ENCODE assay signal across 11 cellular contexts in genomic region chr10:110214380-110214826, GRCh38. TPM values are rescaled to one million over a fixed set of nuclear protein-coding genes. Genes with fewer than 3 reads are reported as not detected.
DNase-seq lines count a peak whose midpoint lies in the region; ATAC-seq and TF ChIP-seq lines count a peak whose summit lies in the region.
"Had no signal": no experiment of that assay in that cellular context is flagged by ENCODE, and none has a peak within 500 bp of the region (broad histone marks: within the 10 kb centered on the region; RNA-seq: fewer than 3 reads in every experiment).

No MANE protein-coding gene starts in this region.

- H3K27me3 ChIP-seq in GM06990 (replicated peaks; ENCODE audit: control insufficient read depth, insufficient read depth, low read length): no peaks in the 10 kb centered on the region
- no peaks in the 10 kb centered on the region for H3K27me3 ChIP-seq in gastroesophageal sphincter

- peak; percentile 22 for ATAC-seq in GM21423 (IDR thresholded peaks at IDR 0.05; ENCODE audit: unreplicated experiment)
- ATAC-seq in gastroesophageal sphincter: no peak
- ATAC-seq in GM19328 (IDR thresholded peaks at IDR 0.05; ENCODE audit: unreplicated experiment): no peak

- no peak overlapping the region for H3K4me3 ChIP-seq in GM06990 (replicated peaks; ENCODE audit: low read depth, low read length)
- no peak overlapping the region for H3K4me3 ChIP-seq in NB4 (ENCODE audit: low read depth, low read length)
- no peak overlapping the region for H3K4me3 ChIP-seq in gastroesophageal sphincter
- H3K4me3 ChIP-seq: HAP-1 had no signal

- WGBS in gastroesophageal sphincter (ENCODE audit: low coverage in 1 of 2), 2 donors: 23 to 32% methylated on average over 3 of the region's 3 CpGs

- peak overlapping the region; percentile 10 to 99 (median 94) for H3K27ac ChIP-seq in gastroesophageal sphincter

- H3K9me3 ChIP-seq in gastroesophageal sphincter: no peaks in the 10 kb centered on the region
- H3K9me3 ChIP-seq: HAP-1 had no signal

- TF ChIP-seq EP300 in gastroesophageal sphincter (IDR thresholded peaks at IDR 0.05): no peak

- no peak for TF ChIP-seq CTCF in GM06990 (IDR thresholded peaks at IDR 0.05; ENCODE audit: insufficient read depth, low read length, poor library complexity, severe bottlenecking)
- TF ChIP-seq CTCF in NB4 (IDR thresholded peaks at IDR 0.05; ENCODE audit: low read depth, low read length): no peak
- TF ChIP-seq CTCF in gastroesophageal sphincter (IDR thresholded peaks at IDR 0.05): no peak

- TF ChIP-seq POLR2A in NB4 (IDR thresholded peaks at IDR 0.05; ENCODE audit: extremely low read depth, insufficient read length) (no peak), gastroesophageal sphincter (IDR thresholded peaks at IDR 0.05) (no peak)

- DNase-seq in GM06990 (ENCODE audit: extremely low read depth, insufficient read length): peak; percentile 22
- peak; percentile 76 for DNase-seq in NB4 (ENCODE audit: low read depth)
- DNase-seq in NCI-H1694 (lab: John Stamatoyannopoulos, UW): no peak
- DNase-seq in AG20443 (ENCODE audit: low spot score): no peak
- DNase-seq in NCI-H2196 treated with DMSO at 0.1 percent for 48 hours (lab: John Stamatoyannopoulos, UW; ENCODE audit: unreplicated experiment): no peak
- DNase-seq: activated naive CD8-positive, alpha-beta T cell treated with anti-CD3 and anti-CD28 coated beads for 36 hours; NCI-H1092 had no signal

- H3K36me3 ChIP-seq in GM06990 (ENCODE audit: control insufficient read depth, insufficient read depth, low read length): no peaks in the 10 kb centered on the region
- H3K36me3 ChIP-seq in gastroesophageal sphincter: no peaks in the 10 kb centered on the region
- H3K36me3 ChIP-seq: HAP-1 had no signal

- peaks cover 11 to 74% (median 36%) of the 10 kb centered on the region in 3 donors for H3K4me1 ChIP-seq in gastroesophageal sphincter

RNA-seq across cellular contexts. Expression of gene MXI1, which starts 7.0 kb away (rescaled TPM):
- total RNA-seq in gastroesophageal sphincter: 100 to 1,000 TPM; 103 to 279 (median 218) TPM

Comparison
In these comparisons a context has a peak if more than half of its experiments do, and no peak if none do; other contexts are left out.
1. DNase-seq: peak in GM06990 (single experiment) and NB4 (single experiment); none in NCI-H1694 (single experiment), AG20443 (single experiment) and NCI-H2196 treated with DMSO at 0.1 percent for 48 hours (single experiment).